Comparison of ENCODE assay signal across 9 cellular contexts in genomic region chr7:96284838-96285237, GRCh38.
A peak's percentile ranks its signal among the peaks of the same experiment; 100 is the strongest.
DNase-seq lines count a peak whose midpoint lies in the region; ATAC-seq and TF ChIP-seq lines count a peak whose summit lies in the region.
"Had no signal": no experiment of that assay in that cellular context is flagged by ENCODE, and none has a peak within 500 bp of the region (broad histone marks: within the 10 kb centered on the region; RNA-seq: fewer than 3 reads in every experiment).

No MANE protein-coding gene starts in this region.

- H3K27me3 Mint-ChIP-seq in activated naive CD8-positive, alpha-beta T cell treated with anti-CD3 and anti-CD28 coated beads, Interleukin-2, amount 50 U/mL, for 24 hours = no peaks in the 10 kb centered on the region

- peak; percentile 58 for ATAC-seq in GM18505 (IDR thresholded peaks at IDR 0.05; ENCODE audit: unreplicated experiment)
- peak; percentile 45 for ATAC-seq in GM21367 (IDR thresholded peaks at IDR 0.05; ENCODE audit: unreplicated experiment)
- ATAC-seq in HG03135 (IDR thresholded peaks at IDR 0.05; ENCODE audit: unreplicated experiment) = peak; percentile 48
- peak; percentile 89 for ATAC-seq in activated naive CD8-positive, alpha-beta T cell treated with anti-CD3 and anti-CD28 coated beads, Interleukin-2, amount 50 U/mL, for 24 hours
- ATAC-seq in GM18873 (IDR thresholded peaks at IDR 0.05; ENCODE audit: low FRiP score, unreplicated experiment) = no peak

- peaks cover 46% of the 10 kb centered on the region for H3K4me1 Mint-ChIP-seq in activated naive CD8-positive, alpha-beta T cell treated with anti-CD3 and anti-CD28 coated beads, Interleukin-2, amount 50 U/mL, for 24 hours

- peak overlapping the region; percentile 85 for H3K27ac Mint-ChIP-seq in activated naive CD8-positive, alpha-beta T cell treated with anti-CD3 and anti-CD28 coated beads, Interleukin-2, amount 50 U/mL, for 24 hours

- H3K4me3 Mint-ChIP-seq in activated naive CD8-positive, alpha-beta T cell treated with anti-CD3 and anti-CD28 coated beads, Interleukin-2, amount 50 U/mL, for 24 hours = peak overlapping the region; percentile 57

- DNase-seq in activated naive CD8-positive, alpha-beta T cell treated with anti-CD3 and anti-CD28 coated beads, Interleukin-2, amount 50 U/mL, for 24 hours = no peak
- no peak for DNase-seq in COLO668 (lab: John Stamatoyannopoulos, UW; ENCODE audit: unreplicated experiment)
- DNase-seq in cortex of kidney (lab: John Stamatoyannopoulos, UW) = no peak
- DNase-seq in DMS53 (lab: John Stamatoyannopoulos, UW) = no peak
- DNase-seq: DMS 273 treated with DMSO at 0.1 percent for 48 hours had no signal

- TF ChIP-seq POLR2A in GM18505 (IDR thresholded peaks at IDR 0.05; ENCODE audit: borderline replicate concordance, extremely low read depth, insufficient read depth, insufficient read length) = no peak

- H3K36me3 Mint-ChIP-seq in activated naive CD8-positive, alpha-beta T cell treated with anti-CD3 and anti-CD28 coated beads, Interleukin-2, amount 50 U/mL, for 24 hours (ENCODE audit: low read depth) = peaks cover 32% of the 10 kb centered on the region

- peaks cover 12% of the 10 kb centered on the region for H3K9me3 Mint-ChIP-seq in activated naive CD8-positive, alpha-beta T cell treated with anti-CD3 and anti-CD28 coated beads, Interleukin-2, amount 50 U/mL, for 24 hours
